27 cellular contexts compared by ENCODE assay signal in genomic region chr9:97514531-97514930, GRCh38. TPM values are rescaled to one million over a fixed set of nuclear protein-coding genes. Genes with fewer than 3 reads are reported as not detected.
A peak's percentile ranks its signal among the peaks of the same experiment; 100 is the strongest.
DNase-seq lines count a peak whose midpoint lies in the region; ATAC-seq and TF ChIP-seq lines count a peak whose summit lies in the region.
"Had no signal": no experiment of that assay in that cellular context is flagged by ENCODE, and none has a peak within 500 bp of the region (broad histone marks: within the 10 kb centered on the region; RNA-seq: fewer than 3 reads in every experiment).

No MANE protein-coding gene starts in this region.

- peak in 1 of 2 donors; percentile 46 for ATAC-seq in right cardiac atrium
- ATAC-seq in gastrocnemius medialis, result peak; percentile 85 to 93
- no peak for ATAC-seq in aorta (ENCODE audit: low FRiP score)
- ATAC-seq: CD8-positive, alpha-beta T cell; naive thymus-derived CD4-positive, alpha-beta T cell; stimulated activated naive B cell treated with anti-CD40 and anti-IgM and Interleukin-4, amounts not matched to agents 10 μg/mL and 1 μg/mL and 100 μg/mL, for 72 hours; T-cell had no signal

- H3K9me3 Mint-ChIP-seq in endothelial cell (ENCODE audit: unreplicated experiment), result no peaks in the 10 kb centered on the region
- H3K9me3 Mint-ChIP-seq: activated naive CD4-positive, alpha-beta T cell treated with anti-CD3 and anti-CD28 coated beads, Interleukin-2, amount 50 U/mL, for 24 hours; CD8-positive, alpha-beta T cell; H9; stimulated activated naive B cell treated with anti-CD40 and anti-IgM and Interleukin-4, amounts not matched to agents 10 μg/mL and 1 μg/mL and 100 μg/mL, for 72 hours; T-cell had no signal

- in situ Hi-C loops in gastrocnemius medialis (cut with MboI; ENCODE audit: low sequenced_read_pairs in 4 of 4), result no loop called here

- peak overlapping the region; percentile 24 for H3K27ac ChIP-seq in right cardiac atrium (ENCODE audit: low read length)
- peak overlapping the region; percentile 89 to 98 (median 96) for H3K27ac ChIP-seq in gastrocnemius medialis
- H3K27ac ChIP-seq in aorta (ENCODE audit: low read depth in 1 of 2, low read length in 2 of 2), result no peak overlapping the region
- H3K27ac ChIP-seq in stomach, result no peak overlapping the region
- H3K27ac ChIP-seq: breast epithelium, epithelial cell of prostate, skin epidermis, suprapubic skin had no signal

- intact Hi-C loops in right cardiac atrium (cut with DNase I) (no loop called here), gastrocnemius medialis (cut with DNase I; ENCODE audit: low total_unique reads) (loop anchor here (2.0 kb wide), 1 partner anchor 14 kb away; no protein-coding TSS in a partner anchor), aorta (cut with DNase I) (no loop called here), stomach (cut with DNase I; ENCODE audit: low total_unique reads) (no loop called here)

- H3K36me3 Mint-ChIP-seq in endothelial cell (ENCODE audit: low read depth, unreplicated experiment), result no peaks in the 10 kb centered on the region
- H3K36me3 Mint-ChIP-seq: activated naive CD4-positive, alpha-beta T cell treated with anti-CD3 and anti-CD28 coated beads, Interleukin-2, amount 50 U/mL, for 24 hours; CD8-positive, alpha-beta T cell; naive thymus-derived CD4-positive, alpha-beta T cell; stimulated activated naive B cell treated with anti-CD40 and anti-IgM and Interleukin-4, amounts not matched to agents 10 μg/mL and 1 μg/mL and 100 μg/mL, for 72 hours; T-cell had no signal

- TF ChIP-seq POLR2A in gastrocnemius medialis (IDR thresholded peaks at IDR 0.05) (peak; percentile 31 to 34), stomach (IDR thresholded peaks at IDR 0.05) (no peak)

- TF ChIP-seq CTCF in endothelial cell (IDR thresholded peaks at IDR 0.05; ENCODE audit: unreplicated experiment), result no peak
- peak in 3 of 5 experiments; percentile 12 to 31 (median 29) for TF ChIP-seq CTCF in gastrocnemius medialis (IDR thresholded peaks at IDR 0.05 in 4 of 5, conservative IDR thresholded peaks at IDR 0.05 in 1 of 5)
- no peak for TF ChIP-seq CTCF in stomach (IDR thresholded peaks at IDR 0.05)

- H3K4me1 ChIP-seq in right cardiac atrium (ENCODE audit: control insufficient read depth, insufficient read depth, low read length) (peaks cover 18% of the 10 kb centered on the region), gastrocnemius medialis (peaks cover 67 to 78% of the 10 kb centered on the region in 2 donors), aorta (ENCODE audit: control insufficient read depth in 1 of 2, insufficient read depth in 2 of 2, low read length in 2 of 2) (peaks cover 0 to 5% of the 10 kb centered on the region in 2 donors), stomach (peaks cover 0 to 43% (median 25%) of the 10 kb centered on the region in 4 donors)
- H3K4me1 ChIP-seq: breast epithelium had no signal

- peaks cover 7% of the 10 kb centered on the region for H3K27me3 Mint-ChIP-seq in endothelial cell (ENCODE audit: unreplicated experiment)

- no peak overlapping the region for H3K4me3 Mint-ChIP-seq in endothelial cell (ENCODE audit: unreplicated experiment)
- H3K4me3 Mint-ChIP-seq: activated naive CD4-positive, alpha-beta T cell treated with anti-CD3 and anti-CD28 coated beads, Interleukin-2, amount 50 U/mL, for 24 hours; CD8-positive, alpha-beta T cell; H9; naive thymus-derived CD4-positive, alpha-beta T cell; stimulated activated naive B cell treated with anti-CD40 and anti-IgM and Interleukin-4, amounts not matched to agents 10 μg/mL and 1 μg/mL and 100 μg/mL, for 72 hours; T-cell had no signal

- H3K4me1 Mint-ChIP-seq in endothelial cell (ENCODE audit: unreplicated experiment), result no peaks in the 10 kb centered on the region
- H3K4me1 Mint-ChIP-seq: activated naive CD4-positive, alpha-beta T cell treated with anti-CD3 and anti-CD28 coated beads, Interleukin-2, amount 50 U/mL, for 24 hours had no signal

- peak; percentile 18; the same call in 1 of the 2 replicates for TF ChIP-seq RAD21 in Ishikawa (IDR thresholded peaks at IDR 0.05; ENCODE audit: low read depth)

- H3K36me3 ChIP-seq in gastrocnemius medialis (no peaks in the 10 kb centered on the region), aorta (ENCODE audit: control insufficient read depth in 1 of 2, insufficient read depth in 2 of 2, low read length in 1 of 2) (no peaks in the 10 kb centered on the region), stomach (peaks cover 0 to 4% (median 0%) of the 10 kb centered on the region in 4 donors)
- H3K36me3 ChIP-seq: breast epithelium, suprapubic skin had no signal

- DNase-seq in endothelial cell (ENCODE audit: low spot score) (peak; percentile 15), right cardiac atrium (no peak), gastrocnemius medialis (peak; percentile 77 to 89), aorta (no peak), amniotic stem cell (lab: John Stamatoyannopoulos, UW) (no peak), stomach (no peak)
- DNase-seq: ACHN; activated CD4-positive, alpha-beta T cell treated with anti-CD3 and anti-CD28 coated beads for 48 hours; BE2C; CD8-positive, alpha-beta T cell; effector CD4-positive, alpha-beta T cell; EL; H9; midbrain; naive thymus-derived CD4-positive, alpha-beta T cell; NCI-H1417 treated with DMSO at 0.1 percent for 48 hours; NCI-H446; nucleus accumbens; RPMI8226; stimulated activated naive B cell treated with anti-CD40 and anti-IgM and Interleukin-4, amounts not matched to agents 10 μg/mL and 1 μg/mL and 100 μg/mL, for 72 hours; T-cell had no signal

- 64% methylated on average over 9 of the region's 9 CpGs for WGBS in right cardiac atrium
- 86 to 87% methylated on average over 9 of the region's 9 CpGs for WGBS in aorta, 2 donors
- 81 to 89% (median 86%) methylated on average over 9 of the region's 9 CpGs for WGBS in stomach, 5 donors

- H3K9me3 ChIP-seq in right cardiac atrium (ENCODE audit: control insufficient read depth, low read length), result no peaks in the 10 kb centered on the region
- no peaks in the 10 kb centered on the region for H3K9me3 ChIP-seq in gastrocnemius medialis
- H3K9me3 ChIP-seq in aorta (ENCODE audit: control insufficient read depth, low read length), result no peaks in the 10 kb centered on the region
- H3K9me3 ChIP-seq in stomach, result no peaks in the 10 kb centered on the region
- H3K9me3 ChIP-seq: BE2C, breast epithelium, suprapubic skin had no signal

- H3K4me3 ChIP-seq in right cardiac atrium (ENCODE audit: low read length) (no peak overlapping the region), gastrocnemius medialis (no peak overlapping the region), aorta (ENCODE audit: low read length in 2 of 2) (no peak overlapping the region), stomach (no peak overlapping the region)
- H3K4me3 ChIP-seq: breast epithelium, skin epidermis, suprapubic skin had no signal

- no peak overlapping the region for H3K27ac Mint-ChIP-seq in endothelial cell (ENCODE audit: unreplicated experiment)
- H3K27ac Mint-ChIP-seq: activated naive CD4-positive, alpha-beta T cell treated with anti-CD3 and anti-CD28 coated beads, Interleukin-2, amount 50 U/mL, for 24 hours; CD8-positive, alpha-beta T cell; H9; naive thymus-derived CD4-positive, alpha-beta T cell; stimulated activated naive B cell treated with anti-CD40 and anti-IgM and Interleukin-4, amounts not matched to agents 10 μg/mL and 1 μg/mL and 100 μg/mL, for 72 hours; T-cell had no signal

- TF ChIP-seq EP300 in Ishikawa (IDR thresholded peaks at IDR 0.05; ENCODE audit: borderline replicate concordance) (peak; percentile 98), stomach (IDR thresholded peaks at IDR 0.05) (no peak)

- H3K27me3 ChIP-seq in right cardiac atrium (ENCODE audit: control insufficient read depth, insufficient read depth) (no peaks in the 10 kb centered on the region), gastrocnemius medialis (no peaks in the 10 kb centered on the region), aorta (ENCODE audit: control insufficient read depth in 1 of 2, insufficient read depth in 2 of 2, low read length in 1 of 2) (no peaks in the 10 kb centered on the region), stomach (no peaks in the 10 kb centered on the region)
- H3K27me3 ChIP-seq: BE2C, breast epithelium, suprapubic skin had no signal

TF ChIP-seq in Ishikawa, 13 proteins besides CTCF, POLR2A, EP300 and RAD21 (continues in another document):
- TF ChIP-seq NFIC (IDR thresholded peaks at IDR 0.05) (peak; percentile 99), REST (IDR thresholded peaks at IDR 0.05; ENCODE audit: low read depth) (peak; percentile 29; the same call in 1 of the 2 replicates), ZBTB7A (IDR thresholded peaks at IDR 0.05; ENCODE audit: low read depth) (no peak)

RNA-seq across cellular contexts. Expression of gene TMOD1, which starts 13.1 kb away (rescaled TPM):
- total RNA-seq in endothelial cell (ENCODE audit: unreplicated experiment) (0.41 TPM), right cardiac atrium (100 to 1,000 TPM; 177 to 220 (median 208) TPM), gastrocnemius medialis (100 to 1,000 TPM in 3 of 4 donors, 10 to 100 TPM in 1; 82.3 to 202 (median 175) TPM), aorta (10 to 100 TPM; 24.5 to 56.6 TPM), stomach (10 to 100 TPM in 2 of 5 donors, 1 to 10 TPM in 3; 4.6 to 34.8 (median 9.6) TPM)
- polyA plus RNA-seq in right cardiac atrium (184 TPM), aorta (100 to 1,000 TPM in 1 of 2 donors, 10 to 100 TPM in 1; 26.2 to 102 TPM), stomach (10 to 100 TPM in 2 of 3 donors, 1 to 10 TPM in 1; 4.9 to 13.0 (median 12.8) TPM)

Comparison
In these comparisons a context has a peak if more than half of its experiments do, and no peak if none do; other contexts are left out.
1. DNase-seq: peak in endothelial cell (single experiment) and gastrocnemius medialis (2 of 2); none in right cardiac atrium (0 of 3), aorta (0 of 2), amniotic stem cell (single experiment) and stomach (single experiment).
2. CTCF ChIP-seq: peak in gastrocnemius medialis (3 of 5); none in endothelial cell (single experiment) and stomach (0 of 7).
3. H3K27ac ChIP-seq: peak in right cardiac atrium (single experiment) and gastrocnemius medialis (4 of 4); none in aorta (0 of 2) and stomach (0 of 5).
4. POLR2A ChIP-seq: peak in gastrocnemius medialis (2 of 2); none in stomach (0 of 4).